15 cellular contexts compared by ENCODE assay signal in the genomic region with DNA sequence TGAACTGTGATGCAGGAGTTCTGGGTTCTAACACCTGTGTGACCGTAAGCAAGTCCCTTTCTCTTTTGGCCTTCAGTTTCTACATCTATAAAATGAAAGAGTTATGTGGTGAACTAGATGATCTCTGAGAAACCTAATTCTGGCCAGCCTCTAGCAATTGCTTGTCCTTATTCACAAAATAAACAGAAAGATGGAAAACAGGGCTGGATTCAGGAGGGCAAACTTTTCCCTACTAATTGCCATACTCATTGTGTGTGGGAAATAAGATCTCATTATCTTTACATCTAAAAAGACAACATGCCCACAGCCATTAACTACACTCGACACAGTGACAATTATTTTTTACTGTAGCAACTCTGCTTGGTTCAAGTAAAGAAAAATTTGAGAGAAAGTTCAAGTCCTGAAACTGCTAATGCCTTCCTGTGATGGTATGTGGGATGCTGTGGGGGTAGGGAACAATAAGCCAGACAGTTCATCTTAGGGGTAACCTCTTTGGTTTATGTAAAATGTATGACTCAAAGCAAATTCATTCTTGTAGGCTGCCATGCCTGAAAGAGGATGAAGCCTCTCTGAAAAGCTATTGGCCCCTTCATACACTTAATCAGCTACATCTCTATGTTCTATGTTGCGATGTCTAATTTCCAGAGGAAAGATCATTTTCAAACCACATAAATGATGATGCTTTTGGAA.
DNase-seq lines count a peak whose midpoint lies in the region; TF ChIP-seq lines count a peak whose summit lies in the region.
"Had no signal": no experiment of that assay in that cellular context is flagged by ENCODE, and none has a peak within 500 bp of the region (broad histone marks: within the 10 kb centered on the region; RNA-seq: fewer than 3 reads in every experiment).

No MANE protein-coding gene starts in this region.

- H3K4me1 ChIP-seq in SK-N-SH (ENCODE audit: control insufficient read depth in 1 of 2, insufficient read depth in 2 of 2, low read depth in 1 of 2, low read length in 1 of 2) (peaks cover 0 to 21% of the 10 kb centered on the region in 2 experiments; a peak in 1 of 4 replicates), fibroblast of lung (ENCODE audit: control insufficient read depth, extremely low read depth, insufficient read depth, low read length) (peaks cover 4% of the 10 kb centered on the region)

- H3K4me3 ChIP-seq in SK-N-SH (ENCODE audit: low read depth in 2 of 2, low read length in 1 of 2) (no peak overlapping the region), fibroblast of lung (replicated peaks in 1 of 4; ENCODE audit: control extremely low read depth in 1 of 4, insufficient read depth in 1 of 4, low read depth in 3 of 4, low read length in 4 of 4) (no peak overlapping the region), H7 (ENCODE audit: insufficient read depth, low read depth, low read length) (no peak overlapping the region)
- H3K4me3 ChIP-seq: spleen had no signal

- no peak for TF ChIP-seq RAD21 in SK-N-SH (IDR thresholded peaks at IDR 0.05; ENCODE audit: low read length)

- H3K4me2 ChIP-seq in SK-N-SH (peak overlapping the region; percentile 42; the same call in 1 of the 2 replicates), fibroblast of lung (ENCODE audit: extremely low read depth, insufficient read depth, low read length) (peak overlapping the region; percentile 11)

- H3K9me2 ChIP-seq in SK-N-SH: no peaks in the 10 kb centered on the region

- peak overlapping the region; percentile 39 for H2AFZ ChIP-seq in SK-N-SH (ENCODE audit: low read depth)
- H2AFZ ChIP-seq in fibroblast of lung (ENCODE audit: low read length): no peak overlapping the region

- CTCF ChIA-PET in SK-N-SH (lab: Yijun Ruan, JAX): no interaction called here

- peaks cover 58 to 75% of the 10 kb centered on the region in 2 donors for H3K4me1 Mint-ChIP-seq in immature natural killer cell

- 0 out of 4 replicates have a peak, but pooled peaks of 1 of the 2 experiments have one; percentile 30 for TF ChIP-seq EP300 in SK-N-SH (IDR thresholded peaks at IDR 0.05; ENCODE audit: borderline replicate concordance in 1 of 2, low read depth in 1 of 2, low read length in 1 of 2)

- H3K9ac ChIP-seq in SK-N-SH (no peak overlapping the region), fibroblast of lung (ENCODE audit: insufficient read depth, low read length) (no peak overlapping the region)

- DNase-seq in A172 (ENCODE audit: low spot score) (peak; percentile 23), Daoy (ENCODE audit: low read depth) (peak; percentile 61), SK-N-SH (no peak), fibroblast of lung (ENCODE audit: low read depth in 2 of 2) (peak; percentile 38 to 89), H7 (no peak), activated gamma-delta T cell (lab: John Stamatoyannopoulos, UW) (no peak), immature natural killer cell (no peak), SK-N-DZ (ENCODE audit: low spot score) (no peak)
- DNase-seq: CD8-positive, alpha-beta T cell; dermis blood vessel endothelial cell; foreskin keratinocyte; left colon; NCI-H1436 treated with DMSO at 0.1 percent for 48 hours; NK-92 treated with Interleukin-12 subunit alpha and Interleukin-12 subunit beta, amount 100 ng/mL, for 24 hours; spleen had no signal

- no peak overlapping the region for H3K4me3 Mint-ChIP-seq in immature natural killer cell
- H3K4me3 Mint-ChIP-seq: CD8-positive, alpha-beta T cell had no signal

- H3K9me3 ChIP-seq in SK-N-SH (peaks cover 8% of the 10 kb centered on the region; the same call in 1 of the 2 replicates), fibroblast of lung (ENCODE audit: control insufficient read depth, insufficient read depth, low read depth, low read length) (no peaks in the 10 kb centered on the region)

- POLR2A ChIA-PET in SK-N-SH (lab: Yijun Ruan, JAX): no interaction called here

- WGBS in SK-N-SH (ENCODE audit: low lambda C conversion rate): 46% methylated on average over 3 of the region's 3 CpGs

- no peaks in the 10 kb centered on the region for H3F3A ChIP-seq in SK-N-SH (replicated peaks; ENCODE audit: insufficient read depth)

- TF ChIP-seq CTCF in SK-N-SH (IDR thresholded peaks at IDR 0.05) (no peak), fibroblast of lung (conservative IDR thresholded peaks at IDR 0.05 in 1 of 2, IDR thresholded peaks at IDR 0.05 in 1 of 2; ENCODE audit: low read depth in 1 of 2, low read length in 2 of 2) (no peak)

- H3K27ac Mint-ChIP-seq in immature natural killer cell: peak overlapping the region in 3 of 6 donors; percentile 2 to 44 (median 19)
- H3K27ac Mint-ChIP-seq: CD8-positive, alpha-beta T cell had no signal

- no peaks in the 10 kb centered on the region for H4K20me1 ChIP-seq in SK-N-SH (ENCODE audit: insufficient read depth)
- H4K20me1 ChIP-seq in fibroblast of lung (ENCODE audit: control insufficient read depth, extremely low read depth, insufficient read depth, low read length): no peaks in the 10 kb centered on the region

- no peaks in the 10 kb centered on the region for H3K79me2 ChIP-seq in SK-N-SH (ENCODE audit: insufficient read depth)
- no peaks in the 10 kb centered on the region for H3K79me2 ChIP-seq in fibroblast of lung (ENCODE audit: control insufficient read depth, insufficient read depth, low read length)

- H3K27me3 ChIP-seq in SK-N-SH (ENCODE audit: insufficient read depth): no peaks in the 10 kb centered on the region
- no peaks in the 10 kb centered on the region for H3K27me3 ChIP-seq in fibroblast of lung (ENCODE audit: control insufficient read depth, insufficient read depth, low read length)
- H3K27me3 ChIP-seq in H7 (ENCODE audit: control insufficient read depth, insufficient read depth, low read length): no peaks in the 10 kb centered on the region
- H3K27me3 ChIP-seq: foreskin keratinocyte, spleen had no signal

- peaks cover 4 to 11% (median 7%) of the 10 kb centered on the region in 3 donors for H3K27me3 Mint-ChIP-seq in immature natural killer cell (ENCODE audit: low read depth in 3 of 3)

- peaks cover 0 to 12% (median 6%) of the 10 kb centered on the region in 6 donors for H3K9me3 Mint-ChIP-seq in immature natural killer cell

- H3K36me3 ChIP-seq in SK-N-SH (replicated peaks in 1 of 2; ENCODE audit: control insufficient read depth in 1 of 2, insufficient read depth in 2 of 2, low read length in 1 of 2): no peaks in the 10 kb centered on the region
- H3K36me3 ChIP-seq in fibroblast of lung (ENCODE audit: control insufficient read depth, insufficient read depth, low read length): no peaks in the 10 kb centered on the region
- H3K36me3 ChIP-seq in H7 (replicated peaks; ENCODE audit: control insufficient read depth, insufficient read depth, low read length): no peaks in the 10 kb centered on the region
- H3K36me3 ChIP-seq: spleen had no signal

- peak overlapping the region in 1 of 2 experiments; percentile 62; a peak in 2 of 4 replicates for H3K27ac ChIP-seq in SK-N-SH (ENCODE audit: low read depth in 2 of 2, low read length in 1 of 2)
- no peak overlapping the region for H3K27ac ChIP-seq in fibroblast of lung (ENCODE audit: insufficient read depth, low read length)
- H3K27ac ChIP-seq: foreskin keratinocyte, spleen had no signal

- H3K36me3 Mint-ChIP-seq in immature natural killer cell: peaks cover 4 to 8% (median 5%) of the 10 kb centered on the region in 3 donors
- H3K36me3 Mint-ChIP-seq: CD8-positive, alpha-beta T cell had no signal

TF ChIP-seq in SK-N-SH, 30 proteins besides CTCF, POLR2A, EP300 and RAD21 (continues in another document):
- TF ChIP-seq, protein P1, sequence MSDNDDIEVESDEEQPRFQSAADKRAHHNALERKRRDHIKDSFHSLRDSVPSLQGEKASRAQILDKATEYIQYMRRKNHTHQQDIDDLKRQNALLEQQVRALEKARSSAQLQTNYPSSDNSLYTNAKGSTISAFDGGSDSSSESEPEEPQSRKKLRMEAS (IDR thresholded peaks at IDR 0.05; ENCODE audit: low read depth): no peak
- TF ChIP-seq TCF12 (IDR thresholded peaks at IDR 0.05) (peak; percentile 45; the same call in 1 of the 2 replicates), ELF1 (IDR thresholded peaks at IDR 0.05) (no peak), SIN3A (IDR thresholded peaks at IDR 0.05; ENCODE audit: borderline replicate concordance, low read depth, low read length) (no peak), RCOR1 (IDR thresholded peaks at IDR 0.05; ENCODE audit: low read length) (no peak), NRF1 (IDR thresholded peaks at IDR 0.05; ENCODE audit: low read depth, low read length) (no peak), GABPA (IDR thresholded peaks at IDR 0.05; ENCODE audit: low read depth) (no peak), RFX5 (IDR thresholded peaks at IDR 0.05; ENCODE audit: low read length) (no peak), JUND (IDR thresholded peaks at IDR 0.05) (peak; percentile 41; the same call in 1 of the 2 replicates), NFIC (IDR thresholded peaks at IDR 0.05; ENCODE audit: borderline replicate concordance) (no peak), TEAD4 (IDR thresholded peaks at IDR 0.05; ENCODE audit: borderline replicate concordance, insufficient read depth) (0 out of 2 replicates have a peak, but pooled peaks have one; percentile 40), YY1 (IDR thresholded peaks at IDR 0.05; ENCODE audit: low read depth) (peak; percentile 30; the same call in 1 of the 2 replicates)
- TF ChIP-seq, protein P2, sequence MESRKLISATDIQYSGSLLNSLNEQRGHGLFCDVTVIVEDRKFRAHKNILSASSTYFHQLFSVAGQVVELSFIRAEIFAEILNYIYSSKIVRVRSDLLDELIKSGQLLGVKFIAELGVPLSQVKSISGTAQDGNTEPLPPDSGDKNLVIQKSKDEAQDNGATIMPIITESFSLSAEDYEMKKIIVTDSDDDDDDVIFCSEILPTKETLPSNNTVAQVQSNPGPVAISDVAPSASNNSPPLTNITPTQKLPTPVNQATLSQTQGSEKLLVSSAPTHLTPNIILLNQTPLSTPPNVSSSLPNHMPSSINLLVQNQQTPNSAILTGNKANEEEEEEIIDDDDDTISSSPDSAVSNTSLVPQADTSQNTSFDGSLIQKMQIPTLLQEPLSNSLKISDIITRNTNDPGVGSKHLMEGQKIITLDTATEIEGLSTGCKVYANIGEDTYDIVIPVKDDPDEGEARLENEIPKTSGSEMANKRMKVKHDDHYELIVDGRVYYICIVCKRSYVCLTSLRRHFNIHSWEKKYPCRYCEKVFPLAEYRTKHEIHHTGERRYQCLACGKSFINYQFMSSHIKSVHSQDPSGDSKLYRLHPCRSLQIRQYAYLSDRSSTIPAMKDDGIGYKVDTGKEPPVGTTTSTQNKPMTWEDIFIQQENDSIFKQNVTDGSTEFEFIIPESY (IDR thresholded peaks at IDR 0.05; ENCODE audit: borderline replicate concordance, low read depth): no peak
- TF ChIP-seq, protein P3, sequence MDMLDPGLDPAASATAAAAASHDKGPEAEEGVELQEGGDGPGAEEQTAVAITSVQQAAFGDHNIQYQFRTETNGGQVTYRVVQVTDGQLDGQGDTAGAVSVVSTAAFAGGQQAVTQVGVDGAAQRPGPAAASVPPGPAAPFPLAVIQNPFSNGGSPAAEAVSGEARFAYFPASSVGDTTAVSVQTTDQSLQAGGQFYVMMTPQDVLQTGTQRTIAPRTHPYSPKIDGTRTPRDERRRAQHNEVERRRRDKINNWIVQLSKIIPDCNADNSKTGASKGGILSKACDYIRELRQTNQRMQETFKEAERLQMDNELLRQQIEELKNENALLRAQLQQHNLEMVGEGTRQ (IDR thresholded peaks at IDR 0.05; ENCODE audit: borderline replicate concordance, low read depth, low read length): no peak

Comparison
In these comparisons a context has a peak if more than half of its experiments do, and no peak if none do; other contexts are left out.
1. DNase-seq: peak in A172 (single experiment), Daoy (single experiment) and fibroblast of lung (2 of 2); none in SK-N-SH (single experiment), H7 (single experiment), activated gamma-delta T cell (single experiment), immature natural killer cell (0 of 3) and SK-N-DZ (single experiment).